In genomic region chr4:102151696-102152095, GRCh38 we compare ENCODE assay signal across 21 cellular contexts.
A peak's percentile ranks its signal among the peaks of the same experiment; 100 is the strongest.
DNase-seq lines count a peak whose midpoint lies in the region; ATAC-seq, FAIRE-seq and TF ChIP-seq lines count a peak whose summit lies in the region.
"Had no signal": no experiment of that assay in that cellular context is flagged by ENCODE, and none has a peak within 500 bp of the region (broad histone marks: within the 10 kb centered on the region; RNA-seq: fewer than 3 reads in every experiment).

No MANE protein-coding gene starts in this region.

- no peaks in the 10 kb centered on the region for H3K23me2 ChIP-seq in H1 (ENCODE audit: low read depth, low read length)

- H3K79me1 ChIP-seq in H1 (ENCODE audit: low read depth, low read length), result no peaks in the 10 kb centered on the region
- H3K79me1 ChIP-seq in neuronal stem cell (ENCODE audit: low read depth, low read length), result no peaks in the 10 kb centered on the region

- no peak overlapping the region for H3K23ac ChIP-seq in H1 (ENCODE audit: insufficient read length)
- no peak overlapping the region for H3K23ac ChIP-seq in neuronal stem cell (ENCODE audit: low read depth, low read length, poor library complexity)

- H2BK5ac ChIP-seq in H1 (ENCODE audit: low read depth, low read length) (no peak overlapping the region), neuronal stem cell (ENCODE audit: low read length) (no peak overlapping the region)

- no peaks in the 10 kb centered on the region for H3K4me1 Mint-ChIP-seq in activated T-helper 1 cell treated with anti-CD3 and anti-CD28 coated beads, Interleukin-12 subunit alpha, Interleukin-12 subunit beta, Interleukin-2, Interleukin-4 antibody, amounts not matched to agents 30 ng/mL and 10 ng/mL and 1 ng/mL, durations not matched to agents 14 hours and 24 hours and 36 hours (ENCODE audit: low read depth)
- H3K4me1 Mint-ChIP-seq in stimulated activated effector memory CD8-positive, alpha-beta T cell treated with anti-CD3 and anti-CD28 coated beads, Interleukin-12 subunit alpha, Interleukin-12 subunit beta, amount 100 ng/mL, for 72 hours, result no peaks in the 10 kb centered on the region
- H3K4me1 Mint-ChIP-seq: CD4-positive, alpha-beta memory T cell had no signal

- CTCF ChIA-PET in SK-N-SH (lab: Yijun Ruan, JAX) (interaction anchor here (0.6 kb wide), 1 partner anchor 104 kb away, joined by 3 read pairs; no protein-coding TSS in a partner anchor), H1 (lab: Charles Lee; ENCODE audit: partially characterized antibody) (interaction anchor here (1.4 to 2.1 kb wide), 4 partner anchors 9 to 36 kb away, joined by 3 to 7 read pairs (median 3); no protein-coding TSS in a partner anchor)

- H2AFZ ChIP-seq in SK-N-SH (ENCODE audit: low read depth) (no peak overlapping the region; the same call in 1 of the 2 replicates), H1 (ENCODE audit: low read length) (peak overlapping the region; percentile 84), neuronal stem cell (ENCODE audit: low read length) (peak overlapping the region; percentile 13)

- peaks cover 2% of the 10 kb centered on the region for H3K27me3 Mint-ChIP-seq in activated T-helper 1 cell treated with anti-CD3 and anti-CD28 coated beads, Interleukin-12 subunit alpha, Interleukin-12 subunit beta, Interleukin-2, Interleukin-4 antibody, amounts not matched to agents 30 ng/mL and 10 ng/mL and 1 ng/mL, durations not matched to agents 14 hours and 24 hours and 36 hours (ENCODE audit: insufficient read depth)
- H3K27me3 Mint-ChIP-seq: CD4-positive, alpha-beta memory T cell had no signal

- intact Hi-C loops in activated T-helper 1 cell treated with anti-CD3 and anti-CD28 coated beads, Interleukin-12 subunit alpha, Interleukin-12 subunit beta, Interleukin-2, Interleukin-4 antibody, amounts not matched to agents 30 ng/mL and 10 ng/mL and 1 ng/mL, durations not matched to agents 14 hours and 24 hours and 36 hours (cut with micrococcal nuclease), result no loop called here

- ATAC-seq in SK-N-SH treated with all-trans-retinoic acid at 6 μM for 48 hours, result no peak
- ATAC-seq in stimulated activated effector memory CD8-positive, alpha-beta T cell treated with anti-CD3 and anti-CD28 coated beads, Interleukin-12 subunit alpha, Interleukin-12 subunit beta, amount 100 ng/mL, for 72 hours, result no peak
- ATAC-seq: A549 had no signal

- H3K9ac ChIP-seq in SK-N-SH, result no peak overlapping the region
- no peak overlapping the region for H3K9ac ChIP-seq in H1 (replicated peaks in 1 of 4; ENCODE audit: extremely low read depth in 1 of 4, low read depth in 3 of 4, low read length in 3 of 4)
- no peak overlapping the region for H3K9ac ChIP-seq in neuronal stem cell (ENCODE audit: low read depth, low read length, poor library complexity)

- no peak overlapping the region for H3K4ac ChIP-seq in H1 (replicated peaks; ENCODE audit: insufficient read length, low read depth, low read length)
- H3K4ac ChIP-seq in neuronal stem cell (ENCODE audit: low read length), result no peak overlapping the region

- H4K91ac ChIP-seq in H1 (replicated peaks; ENCODE audit: insufficient read length, low read length) (no peak overlapping the region), neuronal stem cell (ENCODE audit: low read depth, low read length, poor library complexity) (no peak overlapping the region)

- DNase-seq in SK-N-SH (peak; percentile 33), H1 (ENCODE audit: low read depth in 1 of 2, low spot score in 2 of 2) (no peak), neuronal stem cell (ENCODE audit: low spot score) (no peak), suprapubic skin (ENCODE audit: low spot score in 2 of 2) (no peak)
- DNase-seq in activated T-helper 1 cell treated with anti-CD3 and anti-CD28 coated beads, Interleukin-12 subunit alpha, Interleukin-12 subunit beta, Interleukin-2, Interleukin-4 antibody, amounts not matched to agents 30 ng/mL and 10 ng/mL and 1 ng/mL, durations not matched to agents 14 hours and 24 hours and 36 hours (ENCODE audit: low spot score), result no peak
- no peak for DNase-seq in stimulated activated effector memory CD8-positive, alpha-beta T cell treated with anti-CD3 and anti-CD28 coated beads, Interleukin-12 subunit alpha, Interleukin-12 subunit beta, amount 100 ng/mL, for 72 hours (ENCODE audit: low spot score in 2 of 2)
- DNase-seq: 8988T; C1 segment of cervical spinal cord; Calu3; CD4-positive, alpha-beta memory T cell; COR-L47; DMS53; DMS79 treated with DMSO at 0.1 percent for 48 hours; GF-D8; GOT3; HFFc6 had no signal

- H4K20me1 ChIP-seq in SK-N-SH (ENCODE audit: insufficient read depth), result no peaks in the 10 kb centered on the region
- no peaks in the 10 kb centered on the region for H4K20me1 ChIP-seq in H1 (replicated peaks in 1 of 2; ENCODE audit: control insufficient read depth in 1 of 2, insufficient read depth in 2 of 2, low read length in 2 of 2)

- H3K14ac ChIP-seq in H1 (ENCODE audit: insufficient read length) (no peak overlapping the region), neuronal stem cell (ENCODE audit: low read length) (no peak overlapping the region)

- no peaks in the 10 kb centered on the region for H3F3A ChIP-seq in SK-N-SH (replicated peaks; ENCODE audit: insufficient read depth)

- H3K18ac ChIP-seq in H1 (ENCODE audit: extremely low read depth, low read length), result no peak overlapping the region
- no peak overlapping the region for H3K18ac ChIP-seq in neuronal stem cell (ENCODE audit: low read length)

- H3K4me3 Mint-ChIP-seq in activated T-helper 1 cell treated with anti-CD3 and anti-CD28 coated beads, Interleukin-12 subunit alpha, Interleukin-12 subunit beta, Interleukin-2, Interleukin-4 antibody, amounts not matched to agents 30 ng/mL and 10 ng/mL and 1 ng/mL, durations not matched to agents 14 hours and 24 hours and 36 hours, result no peak overlapping the region
- H3K4me3 Mint-ChIP-seq in stimulated activated effector memory CD8-positive, alpha-beta T cell treated with anti-CD3 and anti-CD28 coated beads, Interleukin-12 subunit alpha, Interleukin-12 subunit beta, amount 100 ng/mL, for 72 hours, result no peak overlapping the region
- H3K4me3 Mint-ChIP-seq: CD4-positive, alpha-beta memory T cell; HFFc6 had no signal

- H2BK12ac ChIP-seq in H1 (ENCODE audit: low read depth, low read length) (no peak overlapping the region), neuronal stem cell (ENCODE audit: low read length) (no peak overlapping the region)

- H2AK5ac ChIP-seq in H1 (ENCODE audit: low read depth, low read length) (no peak overlapping the region), neuronal stem cell (ENCODE audit: low read depth, low read length) (no peak overlapping the region)

- H2BK15ac ChIP-seq in H1 (ENCODE audit: low read length) (no peak overlapping the region), neuronal stem cell (ENCODE audit: low read length) (no peak overlapping the region)

- H2BK120ac ChIP-seq in H1 (replicated peaks; ENCODE audit: low read depth, low read length) (no peak overlapping the region), neuronal stem cell (ENCODE audit: low read depth, low read length) (no peak overlapping the region)

- H3K27ac ChIP-seq in SK-N-SH (ENCODE audit: low read depth in 2 of 2, low read length in 1 of 2), result peak overlapping the region in 1 of 2 experiments; percentile 74; a peak in 2 of 4 replicates
- no peak overlapping the region for H3K27ac ChIP-seq in H1 (ENCODE audit: low read depth, low read length)
- H3K27ac ChIP-seq in neuronal stem cell (replicated peaks; ENCODE audit: low read length), result no peak overlapping the region
- H3K27ac ChIP-seq in suprapubic skin, result no peak overlapping the region
- H3K27ac ChIP-seq: A549 had no signal

- TF ChIP-seq RAD21 in SK-N-SH (IDR thresholded peaks at IDR 0.05; ENCODE audit: low read length), result no peak
- TF ChIP-seq RAD21 in H1 (IDR thresholded peaks at IDR 0.05 in 1 of 2, conservative IDR thresholded peaks at IDR 0.05 in 1 of 2; ENCODE audit: low read depth in 2 of 2, low read length in 2 of 2), result no peak

- H3K27me3 ChIP-seq in SK-N-SH (ENCODE audit: insufficient read depth) (no peaks in the 10 kb centered on the region), H1 (replicated peaks in 1 of 4; ENCODE audit: control insufficient read depth in 3 of 4, extremely low read depth in 1 of 4, insufficient read depth in 3 of 4, low read length in 3 of 4) (no peaks in the 10 kb centered on the region), neuronal stem cell (ENCODE audit: control insufficient read depth in 3 of 3, insufficient read depth in 3 of 3, low read depth in 1 of 3, low read length in 3 of 3) (no peaks in the 10 kb centered on the region), suprapubic skin (no peaks in the 10 kb centered on the region)

- H3K36me3 ChIP-seq in SK-N-SH (replicated peaks in 1 of 2; ENCODE audit: control insufficient read depth in 1 of 2, insufficient read depth in 2 of 2, low read length in 1 of 2), result no peaks in the 10 kb centered on the region
- no peaks in the 10 kb centered on the region for H3K36me3 ChIP-seq in H1 (ENCODE audit: control insufficient read depth in 2 of 4, insufficient read depth in 4 of 4, low read length in 3 of 4)
- H3K36me3 ChIP-seq in neuronal stem cell (replicated peaks in 1 of 2; ENCODE audit: control insufficient read depth in 2 of 2, insufficient read depth in 2 of 2, low read length in 2 of 2), result no peaks in the 10 kb centered on the region
- H3K36me3 ChIP-seq in suprapubic skin, result no peaks in the 10 kb centered on the region
- H3K36me3 ChIP-seq: HAP-1 had no signal

- no peaks in the 10 kb centered on the region for H3K36me3 Mint-ChIP-seq in activated T-helper 1 cell treated with anti-CD3 and anti-CD28 coated beads, Interleukin-12 subunit alpha, Interleukin-12 subunit beta, Interleukin-2, Interleukin-4 antibody, amounts not matched to agents 30 ng/mL and 10 ng/mL and 1 ng/mL, durations not matched to agents 14 hours and 24 hours and 36 hours (ENCODE audit: low read depth)
- H3K36me3 Mint-ChIP-seq in stimulated activated effector memory CD8-positive, alpha-beta T cell treated with anti-CD3 and anti-CD28 coated beads, Interleukin-12 subunit alpha, Interleukin-12 subunit beta, amount 100 ng/mL, for 72 hours, result no peaks in the 10 kb centered on the region
- H3K36me3 Mint-ChIP-seq: CD4-positive, alpha-beta memory T cell had no signal

- H3K9me2 ChIP-seq in SK-N-SH, result no peaks in the 10 kb centered on the region

- no peaks in the 10 kb centered on the region for H3K9me3 Mint-ChIP-seq in activated T-helper 1 cell treated with anti-CD3 and anti-CD28 coated beads, Interleukin-12 subunit alpha, Interleukin-12 subunit beta, Interleukin-2, Interleukin-4 antibody, amounts not matched to agents 30 ng/mL and 10 ng/mL and 1 ng/mL, durations not matched to agents 14 hours and 24 hours and 36 hours
- no peaks in the 10 kb centered on the region for H3K9me3 Mint-ChIP-seq in stimulated activated effector memory CD8-positive, alpha-beta T cell treated with anti-CD3 and anti-CD28 coated beads, Interleukin-12 subunit alpha, Interleukin-12 subunit beta, amount 100 ng/mL, for 72 hours
- H3K9me3 Mint-ChIP-seq: CD4-positive, alpha-beta memory T cell had no signal

- 17% methylated on average over 1 of the region's 1 CpG for WGBS in SK-N-SH (ENCODE audit: low lambda C conversion rate)
- 64% methylated on average over 1 of the region's 1 CpG; no CpG with 5 or more reads in 1 of the 2 experiments for WGBS in H1 (ENCODE audit: extremely low coverage in 1 of 2, insufficient coverage in 1 of 2, insufficient read length in 1 of 2, insufficient replicate concordance in 2 of 2, low coverage in 1 of 2, low lambda C conversion rate in 2 of 2, missing lambda C conversion rate in 1 of 2), 2 experiments
- no CpG with 5 or more reads among the region's 1 CpG for WGBS in neuronal stem cell (ENCODE audit: extremely low coverage in 2 of 2, insufficient read length in 2 of 2, insufficient replicate concordance in 1 of 2), 2 donors
- 78% methylated on average over 1 of the region's 1 CpG for WGBS in suprapubic skin

- H3K9me3 ChIP-seq in SK-N-SH (no peaks in the 10 kb centered on the region), H1 (ENCODE audit: insufficient read depth in 2 of 2, low read depth in 1 of 2, low read length in 1 of 2) (no peaks in the 10 kb centered on the region), neuronal stem cell (replicated peaks in 1 of 2; ENCODE audit: control insufficient read depth in 2 of 2, insufficient read depth in 1 of 2, low read depth in 1 of 2, low read length in 2 of 2) (peaks cover 0 to 4% of the 10 kb centered on the region in 2 donors), suprapubic skin (no peaks in the 10 kb centered on the region)
- H3K9me3 ChIP-seq: A549, HAP-1 had no signal

- no peak for FAIRE-seq in H1 (lab: Jason Lieb, UNC)
- FAIRE-seq: A549, GM12891, GM18507 had no signal

- no peak overlapping the region for H3K4me3 ChIP-seq in SK-N-SH (ENCODE audit: low read depth in 2 of 2, low read length in 1 of 2)
- no peak overlapping the region for H3K4me3 ChIP-seq in H1 (ENCODE audit: extremely low read depth in 1 of 4, insufficient read depth in 2 of 4, low read depth in 3 of 4, low read length in 4 of 4)
- H3K4me3 ChIP-seq in neuronal stem cell (ENCODE audit: low read length in 2 of 2), result no peak overlapping the region
- no peak overlapping the region for H3K4me3 ChIP-seq in suprapubic skin
- H3K4me3 ChIP-seq: A549, HAP-1 had no signal

- no peak overlapping the region for H3K56ac ChIP-seq in H1 (replicated peaks; ENCODE audit: insufficient read length, low read depth, low read length)

- H3K4me1 ChIP-seq in SK-N-SH (ENCODE audit: control insufficient read depth in 1 of 2, insufficient read depth in 2 of 2, low read depth in 1 of 2, low read length in 1 of 2) (no peaks in the 10 kb centered on the region; a peak in 2 of 4 replicates), H1 (replicated peaks in 1 of 4; ENCODE audit: control insufficient read depth in 3 of 4, insufficient read depth in 4 of 4, low read length in 3 of 4) (peaks cover 0 to 4% (median 0%) of the 10 kb centered on the region in 4 experiments; a peak in 1 of 7 replicates), neuronal stem cell (ENCODE audit: control insufficient read depth in 2 of 2, insufficient read depth in 1 of 2, low read depth in 1 of 2, low read length in 2 of 2) (no peaks in the 10 kb centered on the region), suprapubic skin (no peaks in the 10 kb centered on the region)
- H3K4me1 ChIP-seq: A549, HAP-1 had no signal

- H3K4me2 ChIP-seq in SK-N-SH (no peak overlapping the region), H1 (ENCODE audit: insufficient read depth in 1 of 2, low read depth in 2 of 2, low read length in 2 of 2) (no peak overlapping the region; a peak in 1 of 4 replicates), neuronal stem cell (ENCODE audit: insufficient read depth, low read length, poor library complexity, severe bottlenecking) (no peak overlapping the region)
- H3K4me2 ChIP-seq: A549 had no signal

- H2BK20ac ChIP-seq in H1 (ENCODE audit: low read length), result no peak overlapping the region

- H4K8ac ChIP-seq in H1 (ENCODE audit: extremely low read depth, insufficient read depth, low read length), result no peak overlapping the region
- H4K8ac ChIP-seq in neuronal stem cell (ENCODE audit: low read depth, low read length), result no peak overlapping the region

- H3K27ac Mint-ChIP-seq in activated T-helper 1 cell treated with anti-CD3 and anti-CD28 coated beads, Interleukin-12 subunit alpha, Interleukin-12 subunit beta, Interleukin-2, Interleukin-4 antibody, amounts not matched to agents 30 ng/mL and 10 ng/mL and 1 ng/mL, durations not matched to agents 14 hours and 24 hours and 36 hours, result no peak overlapping the region
- H3K27ac Mint-ChIP-seq in stimulated activated effector memory CD8-positive, alpha-beta T cell treated with anti-CD3 and anti-CD28 coated beads, Interleukin-12 subunit alpha, Interleukin-12 subunit beta, amount 100 ng/mL, for 72 hours, result no peak overlapping the region
- H3K27ac Mint-ChIP-seq: CD4-positive, alpha-beta memory T cell; HFFc6 had no signal

- H4K5ac ChIP-seq in H1 (ENCODE audit: insufficient read length, low read depth, low read length), result no peak overlapping the region

- H3K79me2 ChIP-seq in SK-N-SH (ENCODE audit: insufficient read depth) (no peaks in the 10 kb centered on the region), H1 (ENCODE audit: control insufficient read depth in 1 of 2, insufficient read depth in 2 of 2, low read length in 2 of 2) (no peaks in the 10 kb centered on the region)

- TF ChIP-seq POLR2A in H1 (IDR thresholded peaks at IDR 0.05; ENCODE audit: control extremely low read depth in 1 of 2, low read depth in 2 of 2, low read length in 2 of 2), result no peak
- no peak for TF ChIP-seq POLR2A in suprapubic skin (IDR thresholded peaks at IDR 0.05)

- TF ChIP-seq CTCF in SK-N-SH (IDR thresholded peaks at IDR 0.05), result no peak
- TF ChIP-seq CTCF in H1 (IDR thresholded peaks at IDR 0.05; ENCODE audit: control extremely low read depth in 1 of 3, insufficient read depth in 1 of 3, low read depth in 1 of 3, low read length in 3 of 3), result no peak
- TF ChIP-seq CTCF in suprapubic skin (IDR thresholded peaks at IDR 0.05), result no peak

- POLR2A ChIA-PET in SK-N-SH (lab: Yijun Ruan, JAX), result no interaction called here
- POLR2A ChIA-PET in H1 (lab: Charles Lee; ENCODE audit: partially characterized antibody), result interaction anchor here (1.0 kb wide), 1 partner anchor 10 kb away, joined by 3 read pairs; no protein-coding TSS in a partner anchor

- TF ChIP-seq EP300 in SK-N-SH (IDR thresholded peaks at IDR 0.05; ENCODE audit: borderline replicate concordance in 1 of 2, low read depth in 1 of 2, low read length in 1 of 2) (peak in 1 of 2 experiments; percentile 56; a peak in 1 of 4 replicates), H1 (IDR thresholded peaks at IDR 0.05; ENCODE audit: borderline replicate concordance in 1 of 2, low read depth in 2 of 2, low read length in 2 of 2) (no peak), suprapubic skin (IDR thresholded peaks at IDR 0.05) (no peak)

Comparison
In these comparisons a context has a peak if more than half of its experiments do, and no peak if none do; other contexts are left out.
1. Of the 17 proteins assayed by ChIP-seq in both H1 and SK-N-SH: peak only in H1: none; only in SK-N-SH: CHD2; in both: none; in neither: 15; mixed calls (peak in some experiments, not most) for 1.